In the genomic region with DNA sequence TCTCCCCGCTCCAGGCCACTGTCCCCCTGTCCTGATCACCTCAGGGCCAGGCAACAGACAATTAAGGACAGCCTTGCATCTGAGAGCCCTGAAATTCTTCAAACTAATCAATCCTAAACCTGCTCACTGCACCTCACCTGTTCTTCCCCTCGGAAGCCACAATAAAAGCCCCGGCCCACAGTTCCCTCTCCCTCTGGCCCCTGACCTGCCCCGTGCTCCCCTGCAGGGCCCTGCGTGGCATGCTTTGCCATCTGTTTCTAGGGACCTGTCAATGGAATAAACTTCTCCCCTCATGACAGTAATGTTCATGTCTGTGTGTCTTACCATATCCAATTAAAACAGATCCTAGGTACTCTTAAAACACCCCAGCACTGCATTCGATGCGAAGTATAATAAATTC, we compare ENCODE assay signal across 23 cellular contexts.
"Had no signal": no experiment of that assay in that cellular context is flagged by ENCODE, and none has a peak within 500 bp of the region (broad histone marks: within the 10 kb centered on the region; RNA-seq: fewer than 3 reads in every experiment).

No MANE protein-coding gene starts in this region.

- DNase-seq: activated CD4-positive, alpha-beta T cell treated with anti-CD3 and anti-CD28 coated beads for 4 hours; activated CD4-positive, alpha-beta T cell treated with anti-CD3 and anti-CD28 coated beads, Interleukin-2, amount 50 U/mL, for 48 hours; activated CD4-positive, CD25-positive, alpha-beta regulatory T cell; activated gamma-delta T cell treated with Interleukin-2 at 50 U/mL for 16 hours; activated T-cell treated with anti-CD3 and anti-CD28 coated beads for 4 hours; adrenal gland; cerebellar nuclear complex; cortex of kidney; hippocampal formation; left ventricle myocardium superior; nephron progenitor cell; nucleus accumbens; stimulated activated CD4-positive, alpha-beta T cell treated with anti-CD3 and anti-CD28 coated beads, Interleukin-2, amount 100 ng/mL, for 48 hours; stimulated activated CD8-positive, alpha-beta memory T cell treated with anti-CD3 and anti-CD28 coated beads, Interleukin-4, amount 100 ng/mL, for 48 hours; stimulated activated naive CD4-positive, alpha-beta T cell treated with Interleukin-2 at 50 U/mL for 16 hours; SW 1271; T-helper 17 cell; upper lobe of right lung had no signal

- H3K27ac Mint-ChIP-seq: activated naive CD4-positive, alpha-beta T cell treated with anti-CD3 and anti-CD28 coated beads, Interleukin-2, amount 50 U/mL, for 72 hours; nephron progenitor cell; T-helper 17 cell had no signal

- H3K9me3 ChIP-seq: adrenal gland, ascending aorta, upper lobe of right lung had no signal

- ATAC-seq: activated naive CD4-positive, alpha-beta T cell treated with anti-CD3 and anti-CD28 coated beads, Interleukin-2, amount 50 U/mL, for 72 hours; left ventricle myocardium superior; sciatic nerve; T-helper 17 cell; upper lobe of right lung had no signal

- H3K4me3 Mint-ChIP-seq: nephron progenitor cell, T-helper 17 cell had no signal

- H3K9me3 Mint-ChIP-seq: activated naive CD4-positive, alpha-beta T cell treated with anti-CD3 and anti-CD28 coated beads, Interleukin-2, amount 50 U/mL, for 72 hours had no signal

- H3K36me3 ChIP-seq: adrenal gland, ascending aorta, upper lobe of right lung had no signal

- H3K27me3 ChIP-seq: adrenal gland, ascending aorta, upper lobe of right lung had no signal

- H3K27ac ChIP-seq: adrenal gland, ascending aorta, SK-N-MC, upper lobe of right lung had no signal

- H3K36me3 Mint-ChIP-seq: activated naive CD4-positive, alpha-beta T cell treated with anti-CD3 and anti-CD28 coated beads, Interleukin-2, amount 50 U/mL, for 72 hours had no signal

- H3K4me3 ChIP-seq: adrenal gland, ascending aorta, SK-N-MC, smooth muscle cell, upper lobe of right lung had no signal
